In genomic region chr5:32275421-32275765, GRCh38 we compare ENCODE assay signal across 10 cellular contexts. TPM values are rescaled to one million over a fixed set of nuclear protein-coding genes. Genes with fewer than 3 reads are reported as not detected.
DNase-seq lines count a peak whose midpoint lies in the region; ATAC-seq and TF ChIP-seq lines count a peak whose summit lies in the region.
"Had no signal": no experiment of that assay in that cellular context is flagged by ENCODE, and none has a peak within 500 bp of the region (broad histone marks: within the 10 kb centered on the region; RNA-seq: fewer than 3 reads in every experiment).

No MANE protein-coding gene starts in this region.

- H3K27ac Mint-ChIP-seq in T-helper 17 cell, result peak overlapping the region; percentile 81
- H3K27ac Mint-ChIP-seq: dendritic cell treated with granulocyte-macrophage colony-stimulating factor and Interleukin-4, amounts not matched to agents 40 ng/mL and 50 ng/mL, for 4 days had no signal

- no peaks in the 10 kb centered on the region for H3K9me3 ChIP-seq in T-helper 17 cell (ENCODE audit: control insufficient read depth, low read length, poor library complexity, severe bottlenecking)

- no peak for ATAC-seq in T-helper 17 cell
- no peak for ATAC-seq in GM21360 (IDR thresholded peaks at IDR 0.05; ENCODE audit: unreplicated experiment)
- ATAC-seq in GM21529 (IDR thresholded peaks at IDR 0.05; ENCODE audit: unreplicated experiment), result no peak

- TF ChIP-seq CTCF in GM20000 (IDR thresholded peaks at IDR 0.05; ENCODE audit: extremely low read depth, missing control alignments) (no peak), fibroblast of pulmonary artery (IDR thresholded peaks at IDR 0.05; ENCODE audit: low read length, missing control alignments) (no peak)

- DNase-seq in GM20000 (ENCODE audit: low spot score) (peak; percentile 18), T-helper 17 cell (no peak), fibroblast of pulmonary artery (ENCODE audit: low read depth) (peak; percentile 44), putamen (ENCODE audit: low spot score) (peak; percentile 56), RPMI8226 (no peak)
- DNase-seq: NCI-H446 treated with DMSO at 0.1 percent for 48 hours had no signal

- H3K27me3 Mint-ChIP-seq in T-helper 17 cell, result no peaks in the 10 kb centered on the region
- H3K27me3 Mint-ChIP-seq: dendritic cell treated with granulocyte-macrophage colony-stimulating factor and Interleukin-4, amounts not matched to agents 40 ng/mL and 50 ng/mL, for 4 days had no signal

- no peak overlapping the region for H3K4me3 Mint-ChIP-seq in T-helper 17 cell
- H3K4me3 Mint-ChIP-seq: dendritic cell treated with granulocyte-macrophage colony-stimulating factor and Interleukin-4, amounts not matched to agents 40 ng/mL and 50 ng/mL, for 4 days had no signal

- H3K4me3 ChIP-seq in fibroblast of pulmonary artery (replicated peaks; ENCODE audit: low read depth, low read length), result no peak overlapping the region
- H3K4me3 ChIP-seq: skin epidermis had no signal

- H3K4me1 Mint-ChIP-seq in T-helper 17 cell, result peaks cover 16% of the 10 kb centered on the region

- H3K36me3 Mint-ChIP-seq in T-helper 17 cell (ENCODE audit: low read depth), result peaks cover 2% of the 10 kb centered on the region

RNA-seq across cellular contexts. Expression of gene MTMR12, which starts 37.3 kb away (rescaled TPM):
- total RNA-seq in T-helper 17 cell, result 10 to 100 TPM; 20.6 to 29.4 TPM

Comparison
In these comparisons a context has a peak if more than half of its experiments do, and no peak if none do; other contexts are left out.
1. DNase-seq: peak in GM20000 (single experiment), fibroblast of pulmonary artery (single experiment) and putamen (single experiment); none in T-helper 17 cell (0 of 3) and RPMI8226 (single experiment).